In the genomic region with DNA sequence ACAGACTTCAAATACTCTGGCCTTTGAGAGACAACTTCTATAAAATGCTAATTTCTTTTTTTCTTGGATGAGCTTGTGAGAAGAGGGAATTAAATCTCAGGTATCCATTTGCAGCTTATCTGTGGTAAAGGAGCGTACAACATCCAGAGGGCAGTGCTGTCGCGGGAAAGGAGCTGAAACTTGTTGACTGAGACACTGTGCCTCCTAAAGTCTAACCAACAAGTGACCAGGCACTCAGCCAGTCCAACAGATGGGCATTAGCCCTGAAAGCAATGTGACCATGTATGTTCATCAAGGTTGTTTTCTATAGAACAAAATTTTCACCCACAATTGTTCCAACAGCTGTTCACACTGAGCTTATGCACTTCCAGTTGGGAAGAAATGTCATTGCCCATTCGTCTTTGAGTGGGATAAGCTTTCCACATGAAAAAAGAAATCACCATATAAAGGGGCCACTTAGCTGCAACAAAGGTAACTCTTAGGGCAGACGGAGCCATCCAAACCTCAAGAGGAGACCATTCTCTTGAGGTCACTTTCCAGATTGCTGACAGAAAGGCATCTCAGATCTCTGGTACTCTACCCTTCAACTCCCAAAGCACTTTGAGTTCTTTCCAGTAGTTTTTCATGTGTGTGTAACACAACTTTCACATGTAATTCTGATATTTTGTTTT, we compare ENCODE assay signal across 12 cellular contexts.
"Had no signal": no experiment of that assay in that cellular context is flagged by ENCODE, and none has a peak within 500 bp of the region (broad histone marks: within the 10 kb centered on the region; RNA-seq: fewer than 3 reads in every experiment).

No MANE protein-coding gene starts in this region.

- H3K27ac ChIP-seq: brain microvascular endothelial cell, pancreas, upper lobe of right lung had no signal

- H3K36me3 Mint-ChIP-seq: activated naive CD8-positive, alpha-beta T cell treated with anti-CD3 and anti-CD28 coated beads for 36 hours had no signal

- H3K27me3 ChIP-seq: brain microvascular endothelial cell, pancreas, upper lobe of right lung had no signal

- H3K4me3 Mint-ChIP-seq: activated CD4-positive, alpha-beta memory T cell treated with anti-CD3 and anti-CD28 coated beads, Interleukin-2, amount 10 ng/mL, durations not matched to agents 7 days and 5 days; activated naive CD8-positive, alpha-beta T cell treated with anti-CD3 and anti-CD28 coated beads for 36 hours; activated T-cell treated with anti-CD3 and anti-CD28 coated beads, Interleukin-2, amount 50 U/mL, for 72 hours; stimulated activated naive CD8-positive, alpha-beta T cell treated with anti-CD3 and anti-CD28 coated beads, Interleukin-15, Interleukin-2, amounts not matched to agents 100 ng/mL and 50 ng/mL, for 24 hours had no signal

- H3K9me3 Mint-ChIP-seq: activated naive CD8-positive, alpha-beta T cell treated with anti-CD3 and anti-CD28 coated beads for 36 hours; activated T-cell treated with anti-CD3 and anti-CD28 coated beads, Interleukin-2, amount 50 U/mL, for 72 hours; stimulated activated naive CD8-positive, alpha-beta T cell treated with anti-CD3 and anti-CD28 coated beads, Interleukin-15, Interleukin-2, amounts not matched to agents 100 ng/mL and 50 ng/mL, for 24 hours had no signal

- H3K9me3 ChIP-seq: pancreas, upper lobe of right lung had no signal

- DNase-seq: activated CD4-positive, alpha-beta memory T cell treated with anti-CD3 and anti-CD28 coated beads, Interleukin-2, amount 10 ng/mL, durations not matched to agents 7 days and 5 days; activated gamma-delta T cell treated with Interleukin-2 at 50 U/mL for 16 hours; activated naive CD8-positive, alpha-beta T cell treated with anti-CD3 and anti-CD28 coated beads for 36 hours; activated T-cell treated with anti-CD3 and anti-CD28 coated beads, Interleukin-2, amount 50 U/mL, for 72 hours; brain microvascular endothelial cell; hypothalamus; pancreas; stimulated activated CD4-positive, alpha-beta T cell treated with anti-CD3 and anti-CD28 coated beads, Interleukin-15, amount 100 ng/mL, for 24 hours; stimulated activated CD4-positive, alpha-beta T cell treated with anti-CD3 and anti-CD28 coated beads, Interleukin-4, amount 100 ng/mL, for 24 hours; upper lobe of right lung had no signal

- H3K4me1 Mint-ChIP-seq: activated CD4-positive, alpha-beta memory T cell treated with anti-CD3 and anti-CD28 coated beads, Interleukin-2, amount 10 ng/mL, durations not matched to agents 7 days and 5 days; activated naive CD8-positive, alpha-beta T cell treated with anti-CD3 and anti-CD28 coated beads for 36 hours had no signal

- H3K27me3 Mint-ChIP-seq: activated CD4-positive, alpha-beta memory T cell treated with anti-CD3 and anti-CD28 coated beads, Interleukin-2, amount 10 ng/mL, durations not matched to agents 7 days and 5 days; activated naive CD8-positive, alpha-beta T cell treated with anti-CD3 and anti-CD28 coated beads for 36 hours; stimulated activated naive CD8-positive, alpha-beta T cell treated with anti-CD3 and anti-CD28 coated beads, Interleukin-15, Interleukin-2, amounts not matched to agents 100 ng/mL and 50 ng/mL, for 24 hours had no signal

- H3K27ac Mint-ChIP-seq: activated CD4-positive, alpha-beta memory T cell treated with anti-CD3 and anti-CD28 coated beads, Interleukin-2, amount 10 ng/mL, durations not matched to agents 7 days and 5 days; activated naive CD8-positive, alpha-beta T cell treated with anti-CD3 and anti-CD28 coated beads for 36 hours; activated T-cell treated with anti-CD3 and anti-CD28 coated beads, Interleukin-2, amount 50 U/mL, for 72 hours; stimulated activated naive CD8-positive, alpha-beta T cell treated with anti-CD3 and anti-CD28 coated beads, Interleukin-15, Interleukin-2, amounts not matched to agents 100 ng/mL and 50 ng/mL, for 24 hours had no signal

- ATAC-seq: activated T-cell treated with anti-CD3 and anti-CD28 coated beads, Interleukin-2, amount 50 U/mL, for 72 hours; esophagus mucosa; pancreas; upper lobe of right lung had no signal
